18 cellular contexts compared by ENCODE assay signal in the genomic region with DNA sequence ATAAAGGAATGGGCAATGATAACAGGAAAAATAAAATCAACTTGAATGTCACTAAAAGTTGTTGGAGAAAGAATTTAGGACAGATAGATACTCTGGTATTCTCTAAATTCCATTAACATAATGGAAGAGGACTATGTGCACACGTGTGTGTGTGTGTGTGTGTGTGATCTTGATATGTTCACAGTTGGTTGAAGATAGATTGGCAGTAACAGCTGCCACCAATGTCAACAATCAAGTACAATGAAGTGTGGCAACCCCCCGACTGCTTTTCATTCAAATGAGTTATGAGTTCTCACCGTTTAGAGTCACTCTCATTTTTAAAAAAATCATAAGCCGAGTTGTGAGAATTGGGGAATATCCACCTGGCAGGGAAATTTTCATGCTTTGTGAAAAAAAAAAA.
"Had no signal": no experiment of that assay in that cellular context is flagged by ENCODE, and none has a peak within 500 bp of the region (broad histone marks: within the 10 kb centered on the region; RNA-seq: fewer than 3 reads in every experiment).

No MANE protein-coding gene starts in this region.

- H3K4me3 ChIP-seq: dorsolateral prefrontal cortex, gastrocnemius medialis, heart left ventricle, pancreas, thyroid gland had no signal

- H3K27me3 ChIP-seq: gastrocnemius medialis, heart left ventricle, pancreas, thyroid gland had no signal

- H3K9me3 ChIP-seq: gastrocnemius medialis, heart left ventricle, pancreas, thyroid gland had no signal

- DNase-seq: activated CD4-positive, alpha-beta T cell treated with anti-CD3 and anti-CD28 coated beads for 4 hours; activated CD8-positive, alpha-beta memory T cell treated with anti-CD3 and anti-CD28 coated beads, Interleukin-2, amount 50 U/mL, for 4 hours; activated CD8-positive, alpha-beta T cell treated with anti-CD3 and anti-CD28 coated beads for 36 hours; activated effector memory CD4-positive, alpha-beta T cell treated with anti-CD3 and anti-CD28 coated beads, Interleukin-2, amount 50 U/mL, for 16 hours; activated T-cell treated with anti-CD3 and anti-CD28 coated beads, Interleukin-2, amount 50 U/mL, for 48 hours; dorsolateral prefrontal cortex; erythroblast; gastrocnemius medialis; heart left ventricle; immature natural killer cell; mesendoderm; pancreas; stimulated activated CD4-positive, alpha-beta T cell treated with anti-CD3 and anti-CD28 coated beads, Interleukin-12 subunit alpha, Interleukin-12 subunit beta, amount 100 ng/mL, for 4 hours; stimulated activated CD4-positive, alpha-beta T cell treated with anti-CD3 and anti-CD28 coated beads, Interleukin-2, amount 100 ng/mL, for 24 hours; thyroid gland had no signal

- H3K27ac ChIP-seq: dorsolateral prefrontal cortex, gastrocnemius medialis, heart left ventricle, pancreas, thyroid gland had no signal

- ATAC-seq: activated CD8-positive, alpha-beta T cell treated with anti-CD3 and anti-CD28 coated beads for 36 hours; gastrocnemius medialis; heart left ventricle; pancreas; sciatic nerve; stimulated activated memory B cell treated with anti-CD40 and anti-IgM and Interleukin-4, amounts not matched to agents 10 μg/mL and 1 μg/mL and 100 μg/mL, for 72 hours; WTC11 had no signal

- H3K4me1 ChIP-seq: gastrocnemius medialis, heart left ventricle, pancreas, thyroid gland had no signal

- H3K36me3 ChIP-seq: gastrocnemius medialis, heart left ventricle, pancreas, thyroid gland had no signal
